ENCODE assay signal across 22 cellular contexts in the genomic region with DNA sequence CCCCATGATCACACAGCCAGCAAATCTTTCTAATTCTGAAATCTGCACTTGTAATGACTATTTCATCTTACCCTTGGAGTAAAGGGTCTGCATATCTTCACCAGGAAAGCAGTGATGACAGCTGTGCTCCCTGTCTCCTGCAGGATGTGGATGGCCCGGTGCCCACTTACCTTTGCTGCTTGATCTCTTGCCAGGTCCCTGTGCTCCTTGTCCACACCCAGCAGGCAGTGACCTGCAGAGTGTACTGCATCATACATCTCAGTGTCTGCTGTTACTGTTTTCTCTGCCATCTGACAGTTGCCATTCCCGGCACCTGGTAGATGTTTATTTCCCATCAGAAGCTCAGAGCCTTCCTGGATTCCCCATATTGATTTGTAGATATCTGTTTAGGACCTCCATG.
"Had no signal": no experiment of that assay in that cellular context is flagged by ENCODE, and none has a peak within 500 bp of the region (broad histone marks: within the 10 kb centered on the region; RNA-seq: fewer than 3 reads in every experiment).

No MANE protein-coding gene starts in this region.

- FAIRE-seq: bronchial epithelial cell, colon had no signal

- DNase-seq: activated CD4-positive, alpha-beta T cell treated with anti-CD3 and anti-CD28 coated beads for 36 hours; activated CD4-positive, CD25-positive, alpha-beta regulatory T cell; activated CD8-positive, alpha-beta T cell treated with anti-CD3 and anti-CD28 coated beads, Interleukin-2, amount 10 ng/mL, durations not matched to agents 7 days and 5 days; activated naive CD4-positive, alpha-beta T cell; activated T-cell treated with anti-CD3 and anti-CD28 coated beads for 4 hours; activated T-cell treated with anti-CD3 and anti-CD28 coated beads, Interleukin-2, amount 50 U/mL, for 72 hours; dermis blood vessel endothelial cell; effector CD4-positive, alpha-beta T cell; esophagus squamous epithelium; foreskin melanocyte; heart right ventricle; left ventricle myocardium inferior; mesendoderm; posterior cingulate gyrus; right cardiac atrium; stimulated activated CD4-positive, alpha-beta T cell treated with anti-CD3 and anti-CD28 coated beads, Interleukin-15, amount 100 ng/mL, for 24 hours; stimulated activated CD4-positive, alpha-beta T cell treated with anti-CD3 and anti-CD28 coated beads, Interleukin-2, amount 100 ng/mL, for 24 hours; stimulated activated naive B cell treated with anti-CD40 and anti-IgM and Interleukin-4, amounts not matched to agents 10 μg/mL and 1 μg/mL and 100 μg/mL, for 72 hours; stomach; tibial artery had no signal
